8 cellular contexts compared by ENCODE assay signal in the genomic region with DNA sequence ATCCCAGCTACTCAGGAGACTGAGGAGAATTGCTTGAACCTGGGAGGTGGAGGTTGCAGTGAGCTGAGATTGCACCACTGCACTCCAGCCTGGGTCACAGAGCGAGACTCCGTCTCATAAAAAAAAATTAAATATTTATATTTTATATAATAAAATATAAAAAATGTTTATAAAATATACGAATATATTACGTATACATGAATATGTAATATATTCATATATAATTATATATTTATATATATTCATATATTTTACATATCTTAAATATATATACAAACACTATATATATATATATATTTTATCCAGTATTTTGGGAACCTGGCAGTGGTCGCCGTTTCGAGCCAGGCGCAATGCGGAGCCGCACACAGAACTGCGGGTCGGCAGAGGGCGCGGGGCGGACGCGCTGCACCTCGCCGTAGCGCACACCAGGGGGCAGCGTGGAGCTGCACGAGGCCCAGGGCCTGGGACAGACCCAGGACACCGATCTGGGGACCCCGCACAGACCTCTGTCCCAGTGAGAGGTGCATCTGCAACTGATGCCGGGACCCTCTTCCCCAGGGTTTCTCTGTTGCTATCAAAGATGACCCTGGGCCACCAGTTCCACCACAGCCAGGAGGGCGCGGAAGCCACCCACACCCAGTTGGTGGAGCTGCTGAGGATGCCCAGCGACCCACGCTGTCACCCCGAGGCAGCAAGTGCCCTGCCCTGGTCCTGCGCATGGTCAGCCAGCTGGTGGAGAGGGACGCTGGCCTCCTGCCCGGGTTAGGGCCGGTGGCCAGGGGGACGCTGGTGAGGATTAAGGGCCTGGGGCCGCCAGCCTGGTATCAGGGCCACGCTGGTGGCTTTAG. TPM values are rescaled to one million over a fixed set of nuclear protein-coding genes. Genes with fewer than 3 reads are reported as not detected.
DNase-seq lines count a peak whose midpoint lies in the region; ATAC-seq and TF ChIP-seq lines count a peak whose summit lies in the region.

No MANE protein-coding gene starts in this region.

- H3K4me2 ChIP-seq in PC-9 = no peak overlapping the region

- H3K27ac ChIP-seq in PC-9 (no peak overlapping the region), gastrocnemius medialis (no peak overlapping the region)

- no peak overlapping the region for H2AFZ ChIP-seq in PC-9

- no peaks in the 10 kb centered on the region for H4K20me1 ChIP-seq in PC-9 (ENCODE audit: insufficient read depth)

- no peaks in the 10 kb centered on the region for H3K79me2 ChIP-seq in PC-9 (ENCODE audit: low read depth)

- no peaks in the 10 kb centered on the region for H3K9me2 ChIP-seq in PC-9 (ENCODE audit: insufficient read depth)

- in situ Hi-C loops in gastrocnemius medialis (cut with MboI; ENCODE audit: low sequenced_read_pairs in 4 of 4) = loop anchor here in 1 of 4 donors (10.0 kb wide), 1 partner anchor 87 kb away; the partner anchor contains the start of gene RADIL

- H3K9me3 ChIP-seq in PC-9 (ENCODE audit: insufficient read depth, low read depth) (no peaks in the 10 kb centered on the region), gastrocnemius medialis (no peaks in the 10 kb centered on the region)

- peaks cover 11% of the 10 kb centered on the region; the same call in 1 of the 2 replicates for H3F3A ChIP-seq in PC-9 (ENCODE audit: insufficient read depth, low read depth)

- H3K27me3 ChIP-seq in PC-9 (ENCODE audit: insufficient read depth, low read depth) (no peaks in the 10 kb centered on the region), gastrocnemius medialis (no peaks in the 10 kb centered on the region)

- TF ChIP-seq POLR2A in gastrocnemius medialis (IDR thresholded peaks at IDR 0.05) = no peak

- TF ChIP-seq CTCF in PC-9 (conservative IDR thresholded peaks at IDR 0.05) (peak; percentile 67), gastrocnemius medialis (IDR thresholded peaks at IDR 0.05 in 4 of 5, conservative IDR thresholded peaks at IDR 0.05 in 1 of 5) (peak; percentile 54 to 88 (median 83))

- POLR2A ChIA-PET in PC-9 (lab: Charles Lee; ENCODE audit: unreplicated experiment) = interaction anchor here (0.6 kb wide), 1 partner anchor 25 kb away, joined by 3 read pairs; no protein-coding TSS in a partner anchor

- H3K4me1 ChIP-seq in PC-9 (replicated peaks; ENCODE audit: insufficient read depth) = peaks cover 7% of the 10 kb centered on the region; the same call in 1 of the 2 replicates
- H3K4me1 ChIP-seq in gastrocnemius medialis = peaks cover 0 to 9% of the 10 kb centered on the region in 2 donors

- no TSS peak for BruUV-seq in PC-9 (replicated peaks; lab: Mats Ljungman, UMichigan)

- H3K4me3 ChIP-seq in PC-9 (no peak overlapping the region), gastrocnemius medialis (no peak overlapping the region)

- H3K36me3 ChIP-seq in PC-9 (ENCODE audit: low read depth) = no peaks in the 10 kb centered on the region
- no peaks in the 10 kb centered on the region for H3K36me3 ChIP-seq in gastrocnemius medialis

- CTCF ChIA-PET in PC-9 (lab: Charles Lee) = interaction anchor here (0.7 to 1.2 kb wide), 2 partner anchors 287 to 1526 kb away, joined by 3 to 4 read pairs; no protein-coding TSS in a partner anchor

- intact Hi-C loops in PC-9 (cut with micrococcal nuclease; ENCODE audit: unreplicated experiment) (loop anchor here (1.0 kb wide), 1 partner anchor 287 kb away; no protein-coding TSS in a partner anchor), Right ventricle myocardium superior (cut with DNase I) (loop anchor here (5.0 to 10.0 kb wide), 2 partner anchors 87 to 289 kb away; partner anchors contain the start of gene RADIL), gastrocnemius medialis (cut with DNase I; ENCODE audit: low total_unique reads) (loop anchor here (10.0 kb wide), 1 partner anchor 287 kb away; no protein-coding TSS in a partner anchor)

- peak; percentile 67 for ATAC-seq in GM21825 (IDR thresholded peaks at IDR 0.05; ENCODE audit: unreplicated experiment)
- ATAC-seq in Right ventricle myocardium superior (ENCODE audit: poor library complexity) = peak; percentile 74
- ATAC-seq in gastrocnemius medialis = peak; percentile 62 to 73

- DNase-seq in Daoy (ENCODE audit: low read depth) (peak; percentile 79), PC-9 (peak in 1 of 2 experiments; percentile 62), Right ventricle myocardium superior (peak; percentile 79), gastrocnemius medialis (no peak), NCI-H1930 (lab: John Stamatoyannopoulos, UW) (no peak), DMS79 treated with DMSO at 0.1 percent for 48 hours (lab: John Stamatoyannopoulos, UW) (no peak)
- peak in 3 of 4 experiments; percentile 52 to 54 (median 54) for DNase-seq in activated naive CD4-positive, alpha-beta T cell (lab: John Stamatoyannopoulos, UW)

RNA-seq across cellular contexts. Expression of gene AP5Z1, which starts 22.7 kb away (rescaled TPM):
- 37.2 and 40.0 TPM in 2 replicates for total RNA-seq in Daoy (2014; rRNA removed; shearing (Covaris generic))
- 40.6 and 44.0 TPM in 2 replicates for total RNA-seq in PC-9 (2021)
- 12.7 TPM for total RNA-seq in Right ventricle myocardium superior
- 10 to 100 TPM; 10.2 to 18.1 (median 14.6) TPM for total RNA-seq in gastrocnemius medialis

Comparison
In these comparisons a context has a peak if more than half of its experiments do, and no peak if none do; other contexts are left out.
1. DNase-seq: peak in Daoy (single experiment), activated naive CD4-positive, alpha-beta T cell (3 of 4) and Right ventricle myocardium superior (single experiment); none in gastrocnemius medialis (0 of 2), NCI-H1930 (0 of 2) and DMS79 treated with DMSO at 0.1 percent for 48 hours (single experiment).
2. Peak in every context shown above with its lines, with median percentiles within 50 percentile points of each other: ATAC-seq.